Comparison of ENCODE assay signal across 25 cellular contexts in the genomic region with DNA sequence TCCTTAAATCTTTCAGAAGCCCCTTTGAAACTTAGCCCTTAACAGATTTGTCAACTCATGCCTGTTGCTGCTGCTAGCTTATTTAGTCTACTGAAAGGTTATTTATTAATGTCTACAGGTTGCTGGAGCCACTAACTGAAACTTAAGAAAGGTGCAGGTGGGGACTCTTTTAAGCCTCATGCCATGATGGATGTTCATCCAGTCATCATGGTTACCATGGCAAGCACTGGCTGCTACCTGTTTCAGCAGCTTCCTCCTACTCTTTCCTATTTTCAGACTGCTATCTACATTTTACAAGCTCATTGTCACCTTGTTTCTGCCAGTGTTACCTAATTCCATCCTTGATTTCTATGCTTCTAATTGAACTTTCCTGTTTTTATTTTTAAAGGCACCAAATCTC. TPM values are rescaled to one million over a fixed set of nuclear protein-coding genes. Genes with fewer than 3 reads are reported as not detected.
A peak's percentile ranks its signal among the peaks of the same experiment; 100 is the strongest.
DNase-seq lines count a peak whose midpoint lies in the region; ATAC-seq and TF ChIP-seq lines count a peak whose summit lies in the region.
"Had no signal": no experiment of that assay in that cellular context is flagged by ENCODE, and none has a peak within 500 bp of the region (broad histone marks: within the 10 kb centered on the region; RNA-seq: fewer than 3 reads in every experiment).

No MANE protein-coding gene starts in this region.

- H3K27ac ChIP-seq in coronary artery: no peak overlapping the region
- H3K27ac ChIP-seq: HL-60, left lung, spleen, tibial artery had no signal

- TF ChIP-seq CTCF in mesothelial cell of epicardium (IDR thresholded peaks at IDR 0.05; ENCODE audit: unreplicated experiment) (no peak), coronary artery (IDR thresholded peaks at IDR 0.05) (no peak)

- H3K27me3 Mint-ChIP-seq in mesothelial cell of epicardium (ENCODE audit: low read depth): no peaks in the 10 kb centered on the region
- H3K27me3 Mint-ChIP-seq: B cell; naive thymus-derived CD4-positive, alpha-beta T cell; T-cell had no signal

- H3K4me3 ChIP-seq in coronary artery: no peak overlapping the region
- H3K4me3 ChIP-seq: HAP-1, left lung, spleen, tibial artery had no signal

- H3K4me1 Mint-ChIP-seq in mesothelial cell of epicardium: peaks cover 26% of the 10 kb centered on the region
- H3K4me1 Mint-ChIP-seq: B cell had no signal

- H3K36me3 Mint-ChIP-seq in mesothelial cell of epicardium: no peaks in the 10 kb centered on the region

- H3K4me3 Mint-ChIP-seq in mesothelial cell of epicardium: no peak overlapping the region
- H3K4me3 Mint-ChIP-seq: B cell; naive thymus-derived CD4-positive, alpha-beta T cell; T-cell had no signal

- peak overlapping the region; percentile 81 for H3K27ac Mint-ChIP-seq in mesothelial cell of epicardium
- H3K27ac Mint-ChIP-seq: B cell; naive thymus-derived CD4-positive, alpha-beta T cell; T-cell had no signal

- ATAC-seq in GM19468 (IDR thresholded peaks at IDR 0.05; ENCODE audit: extremely low read depth, unreplicated experiment) (peak; percentile 53), HG03457 (IDR thresholded peaks at IDR 0.05; ENCODE audit: unreplicated experiment) (no peak), GM21447 (IDR thresholded peaks at IDR 0.05; ENCODE audit: unreplicated experiment) (no peak)
- ATAC-seq: activated naive CD4-positive, alpha-beta T cell treated with anti-CD3 and anti-CD28 coated beads, Interleukin-2, amount 50 U/mL, for 72 hours; HepG2; left lung; naive thymus-derived CD4-positive, alpha-beta T cell; stimulated activated naive CD8-positive, alpha-beta T cell treated with anti-CD3 and anti-CD28 coated beads, Interleukin-15, Interleukin-2, amounts not matched to agents 100 U/mL and 50 U/mL, for 24 hours; T-cell had no signal

- DNase-seq in NCI-H2029 treated with DMSO at 0.1 percent for 48 hours (lab: John Stamatoyannopoulos, UW) (peak; percentile 0), NCI-H2029 (lab: John Stamatoyannopoulos, UW) (no peak), NCI-H69 (lab: John Stamatoyannopoulos, UW) (peak; percentile 26), mesothelial cell of epicardium (ENCODE audit: low spot score in 2 of 2, unreplicated experiment in 2 of 2) (no peak), coronary artery (ENCODE audit: low spot score) (no peak)
- DNase-seq: activated T-cell treated with anti-CD3 and anti-CD28 coated beads, Interleukin-2, amount 50 U/mL, for 48 hours; DMS79 treated with DMSO at 0.1 percent for 48 hours; left lung; naive thymus-derived CD4-positive, alpha-beta T cell; NCI-H1105 treated with DMSO at 0.1 percent for 48 hours; NCI-H2171 treated with DMSO at 0.1 percent for 48 hours; NCI-H526 treated with DMSO at 0.1 percent for 48 hours; spleen; stimulated activated CD4-positive, alpha-beta T cell treated with anti-CD3 and anti-CD28 coated beads, Interleukin-4, amount 100 ng/mL, for 1 hour; stimulated activated naive CD8-positive, alpha-beta T cell treated with anti-CD3 and anti-CD28 coated beads, Interleukin-15, Interleukin-2, amounts not matched to agents 100 U/mL and 50 U/mL, for 24 hours; T-cell; tibial artery had no signal

- no peaks in the 10 kb centered on the region for H3K9me3 Mint-ChIP-seq in mesothelial cell of epicardium
- H3K9me3 Mint-ChIP-seq: activated naive CD4-positive, alpha-beta T cell treated with anti-CD3 and anti-CD28 coated beads, Interleukin-2, amount 50 U/mL, for 72 hours; naive thymus-derived CD4-positive, alpha-beta T cell; T-cell had no signal

RNA-seq across cellular contexts. Expression of a gene that starts 27.1 kb away (rescaled TPM):
- 9.2 to 10.0 TPM (median 9.7 TPM) in 3 replicates for total RNA-seq in mesothelial cell of epicardium

Comparison
In these comparisons a context has a peak if more than half of its experiments do, and no peak if none do; other contexts are left out.
1. DNase-seq: peak in NCI-H2029 treated with DMSO at 0.1 percent for 48 hours (single experiment) and NCI-H69 (single experiment); none in NCI-H2029 (single experiment), mesothelial cell of epicardium (0 of 2) and coronary artery (single experiment).